26 cellular contexts compared by ENCODE assay signal in genomic region chr1:2295526-2295925, GRCh38.
A peak's percentile ranks its signal among the peaks of the same experiment; 100 is the strongest.
DNase-seq lines count a peak whose midpoint lies in the region; ATAC-seq, FAIRE-seq and TF ChIP-seq lines count a peak whose summit lies in the region.
"Had no signal": no experiment of that assay in that cellular context is flagged by ENCODE, and none has a peak within 500 bp of the region (broad histone marks: within the 10 kb centered on the region; RNA-seq: fewer than 3 reads in every experiment).

No MANE protein-coding gene starts in this region.

- ATAC-seq in T-cell (replicated peaks in 1 of 4) = no peak
- ATAC-seq in naive thymus-derived CD4-positive, alpha-beta T cell = no peak
- ATAC-seq: left ventricle myocardium superior, mucosa of descending colon, Panc1 had no signal

- intact Hi-C loops in activated naive CD4-positive, alpha-beta T cell treated with anti-CD3 and anti-CD28 coated beads for 36 hours (cut with micrococcal nuclease) = loop anchor here (10.0 kb wide), 1 partner anchor 289 kb away; the partner anchor contains the start of gene PRXL2B
- intact Hi-C loops in naive thymus-derived CD4-positive, alpha-beta T cell (cut with micrococcal nuclease) = loop anchor here in 1 of 2 donors (10.0 kb wide), 1 partner anchor 229 kb away; the partner anchor contains the start of gene PANK4

- POLR2A ChIA-PET in T-cell (lab: Charles Lee) = no interaction called here
- POLR2A ChIA-PET in naive thymus-derived CD4-positive, alpha-beta T cell (lab: Charles Lee) = interaction anchor here (0.6 to 1.1 kb wide), 2 partner anchors 64 to 617 kb away, joined by 3 to 4 read pairs; no protein-coding TSS in a partner anchor

- CTCF ChIA-PET in activated naive CD4-positive, alpha-beta T cell treated with anti-CD3 and anti-CD28 coated beads for 36 hours (lab: Charles Lee) = no interaction called here
- CTCF ChIA-PET in T-cell (lab: Charles Lee) = interaction anchor here in 1 of 2 donors (0.7 kb wide), 1 partner anchor 341 kb away, joined by 6 read pairs; no protein-coding TSS in a partner anchor
- CTCF ChIA-PET in naive thymus-derived CD4-positive, alpha-beta T cell (lab: Charles Lee) = interaction anchor here (0.7 kb wide), 1 partner anchor 1268 kb away, joined by 3 read pairs; no protein-coding TSS in a partner anchor

- H3K4me1 ChIP-seq in naive thymus-derived CD4-positive, alpha-beta T cell (ENCODE audit: control insufficient read depth in 2 of 2, insufficient read depth in 2 of 2, low read length in 2 of 2) = peaks cover 47 to 88% of the 10 kb centered on the region in 2 donors

- H3K36me3 ChIP-seq in bronchial epithelial cell (ENCODE audit: control insufficient read depth, insufficient read depth, low read length) = peaks cover 5% of the 10 kb centered on the region
- peaks cover 0 to 6% (median 5%) of the 10 kb centered on the region in 3 experiments for H3K36me3 ChIP-seq in naive thymus-derived CD4-positive, alpha-beta T cell (ENCODE audit: control insufficient read depth in 2 of 3, insufficient read depth in 3 of 3, low read length in 3 of 3)
- H3K36me3 ChIP-seq: cardiac muscle cell, neural progenitor cell, prostate gland, SJCRH30, suprapubic skin, uterus had no signal

- H3K9me3 ChIP-seq in naive thymus-derived CD4-positive, alpha-beta T cell (ENCODE audit: control insufficient read depth in 2 of 3, low read length in 3 of 3) = no peaks in the 10 kb centered on the region
- H3K9me3 ChIP-seq: mucosa of descending colon, prostate gland, SJCRH30, suprapubic skin, uterus had no signal

- H3K9me3 Mint-ChIP-seq in activated naive CD4-positive, alpha-beta T cell treated with anti-CD3 and anti-CD28 coated beads for 36 hours = no peaks in the 10 kb centered on the region
- no peaks in the 10 kb centered on the region for H3K9me3 Mint-ChIP-seq in T-cell
- no peaks in the 10 kb centered on the region for H3K9me3 Mint-ChIP-seq in naive thymus-derived CD4-positive, alpha-beta T cell
- H3K9me3 Mint-ChIP-seq: activated T-helper 1 cell treated with anti-CD3 and anti-CD28 coated beads, Interleukin-12 subunit alpha, Interleukin-12 subunit beta, Interleukin-2, Interleukin-4 antibody, amounts not matched to agents 30 ng/mL and 10 ng/mL and 1 ng/mL, durations not matched to agents 14 hours and 24 hours and 36 hours; neural progenitor cell had no signal

- no peak overlapping the region for H3K4me3 Mint-ChIP-seq in activated naive CD4-positive, alpha-beta T cell treated with anti-CD3 and anti-CD28 coated beads for 36 hours
- H3K4me3 Mint-ChIP-seq in T-cell = peak overlapping the region in 1 of 3 donors; percentile 91
- peak overlapping the region in 7 of 10 donors; percentile 20 to 75 (median 71) for H3K4me3 Mint-ChIP-seq in naive thymus-derived CD4-positive, alpha-beta T cell
- H3K4me3 Mint-ChIP-seq: activated T-helper 1 cell treated with anti-CD3 and anti-CD28 coated beads, Interleukin-12 subunit alpha, Interleukin-12 subunit beta, Interleukin-2, Interleukin-4 antibody, amounts not matched to agents 30 ng/mL and 10 ng/mL and 1 ng/mL, durations not matched to agents 14 hours and 24 hours and 36 hours; neural progenitor cell had no signal

- FAIRE-seq in bronchial epithelial cell (lab: Jason Lieb, UNC) = peak; percentile 62
- FAIRE-seq: islet of Langerhans had no signal

- H3K27me3 ChIP-seq in bronchial epithelial cell (ENCODE audit: control insufficient read depth, insufficient read depth, low read length) = no peaks in the 10 kb centered on the region
- no peaks in the 10 kb centered on the region for H3K27me3 ChIP-seq in naive thymus-derived CD4-positive, alpha-beta T cell (ENCODE audit: control insufficient read depth in 2 of 2, insufficient read depth in 2 of 2, low read length in 2 of 2)
- H3K27me3 ChIP-seq: cardiac muscle cell, hepatocyte, neural progenitor cell, SJCRH30, suprapubic skin, uterus had no signal

- H3K27me3 Mint-ChIP-seq in activated naive CD4-positive, alpha-beta T cell treated with anti-CD3 and anti-CD28 coated beads for 36 hours (ENCODE audit: low read depth) = no peaks in the 10 kb centered on the region
- H3K27me3 Mint-ChIP-seq in T-cell = no peaks in the 10 kb centered on the region
- H3K27me3 Mint-ChIP-seq in naive thymus-derived CD4-positive, alpha-beta T cell = no peaks in the 10 kb centered on the region

- peaks cover 4% of the 10 kb centered on the region for H3K36me3 Mint-ChIP-seq in activated naive CD4-positive, alpha-beta T cell treated with anti-CD3 and anti-CD28 coated beads for 36 hours (ENCODE audit: low read depth)
- H3K36me3 Mint-ChIP-seq in T-cell = peaks cover 8% of the 10 kb centered on the region
- peaks cover 0 to 9% (median 0%) of the 10 kb centered on the region in 5 donors for H3K36me3 Mint-ChIP-seq in naive thymus-derived CD4-positive, alpha-beta T cell

- H3K4me3 ChIP-seq in bronchial epithelial cell (ENCODE audit: low read depth, low read length) = no peak overlapping the region
- H3K4me3 ChIP-seq in naive thymus-derived CD4-positive, alpha-beta T cell (ENCODE audit: low read length) = no peak overlapping the region
- H3K4me3 ChIP-seq: cardiac muscle cell, hepatocyte, mucosa of descending colon, neural progenitor cell, prostate gland, SJCRH30, suprapubic skin, uterus had no signal

- no peak for TF ChIP-seq CTCF in bronchial epithelial cell (IDR thresholded peaks at IDR 0.05; ENCODE audit: insufficient read depth, low read length, severe bottlenecking)

- DNase-seq in activated naive CD4-positive, alpha-beta T cell treated with anti-CD3 and anti-CD28 coated beads for 36 hours = no peak
- no peak for DNase-seq in activated naive CD4-positive, alpha-beta T cell (lab: John Stamatoyannopoulos, UW)
- DNase-seq in T-cell (no peak), bronchial epithelial cell (ENCODE audit: low read depth) (no peak), DMS 273 treated with DMSO at 0.1 percent for 48 hours (lab: John Stamatoyannopoulos, UW) (no peak), activated gamma-delta T cell (lab: John Stamatoyannopoulos, UW) (no peak)
- DNase-seq in naive thymus-derived CD4-positive, alpha-beta T cell = no peak
- no peak for DNase-seq in stimulated activated CD4-positive, alpha-beta T cell treated with anti-CD3 and anti-CD28 coated beads, Interleukin-1b, Interleukin-23, amount 100 ng/mL, for 48 hours
- DNase-seq: amniotic stem cell; foreskin fibroblast; left ventricle myocardium superior; mucosa of descending colon; NCI-H2107; NCI-H510A; NK-92 treated with Interleukin-12 subunit alpha and Interleukin-12 subunit beta, amount 100 ng/mL, for 24 hours; SJCRH30; uterus had no signal

- H3K4me1 Mint-ChIP-seq in activated naive CD4-positive, alpha-beta T cell treated with anti-CD3 and anti-CD28 coated beads for 36 hours (ENCODE audit: low read depth) = peaks cover 92% of the 10 kb centered on the region
- H3K4me1 Mint-ChIP-seq in T-cell = peaks cover 84 to 99% (median 99%) of the 10 kb centered on the region in 3 donors
- peaks cover 42 to 98% (median 81%) of the 10 kb centered on the region in 7 donors for H3K4me1 Mint-ChIP-seq in naive thymus-derived CD4-positive, alpha-beta T cell

- peak overlapping the region; percentile 10 for H3K27ac Mint-ChIP-seq in activated naive CD4-positive, alpha-beta T cell treated with anti-CD3 and anti-CD28 coated beads for 36 hours
- peak overlapping the region; percentile 72 to 84 for H3K27ac Mint-ChIP-seq in T-cell
- H3K27ac Mint-ChIP-seq in naive thymus-derived CD4-positive, alpha-beta T cell = peak overlapping the region in 8 of 9 donors; percentile 62 to 99 (median 96)
- H3K27ac Mint-ChIP-seq: activated T-helper 1 cell treated with anti-CD3 and anti-CD28 coated beads, Interleukin-12 subunit alpha, Interleukin-12 subunit beta, Interleukin-2, Interleukin-4 antibody, amounts not matched to agents 30 ng/mL and 10 ng/mL and 1 ng/mL, durations not matched to agents 14 hours and 24 hours and 36 hours; neural progenitor cell had no signal

- H3K27ac ChIP-seq in naive thymus-derived CD4-positive, alpha-beta T cell (ENCODE audit: low read depth, low read length) = peak overlapping the region; percentile 98
- H3K27ac ChIP-seq: cardiac muscle cell, hepatocyte, HL-60, neural progenitor cell, prostate gland, SJCRH30, suprapubic skin had no signal

Comparison
In these comparisons a context has a peak if more than half of its experiments do, and no peak if none do; other contexts are left out.
1. H3K27ac Mint-ChIP-seq: peak in every context shown above with its lines; median percentile 96 in naive thymus-derived CD4-positive, alpha-beta T cell; 78 in T-cell; 10 in activated naive CD4-positive, alpha-beta T cell treated with anti-CD3 and anti-CD28 coated beads for 36 hours.